ENCODE assay signal across 20 cellular contexts in the genomic region with DNA sequence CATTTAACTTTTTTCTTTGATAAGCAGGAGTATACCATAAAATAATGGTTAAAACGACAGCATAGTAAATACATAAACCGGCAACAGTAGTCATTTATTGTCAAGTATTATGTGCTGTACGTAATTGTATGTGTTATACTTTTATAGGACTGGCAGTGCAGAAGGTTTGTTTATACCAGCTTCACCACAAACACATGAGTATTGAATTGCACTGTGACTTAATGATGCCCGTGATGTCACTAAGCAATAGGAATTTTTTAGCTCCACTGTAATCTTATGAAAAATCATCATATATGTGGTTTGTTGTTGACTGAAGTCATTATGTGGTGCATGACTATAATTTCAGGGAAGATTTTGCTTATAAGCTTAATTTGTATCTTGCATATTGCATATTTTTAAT.
"Had no signal": no experiment of that assay in that cellular context is flagged by ENCODE, and none has a peak within 500 bp of the region (broad histone marks: within the 10 kb centered on the region; RNA-seq: fewer than 3 reads in every experiment).

No MANE protein-coding gene starts in this region.

- H3K27me3 ChIP-seq: colonic mucosa, esophagus squamous epithelium, foreskin keratinocyte, gastroesophageal sphincter, heart right ventricle, left lung had no signal

- H3K4me3 ChIP-seq: colonic mucosa, esophagus squamous epithelium, gastroesophageal sphincter, heart right ventricle, left lung, lower lobe of right lung, mucosa of descending colon had no signal

- H3K27ac ChIP-seq: colonic mucosa, epithelial cell of prostate, esophagus squamous epithelium, foreskin keratinocyte, gastroesophageal sphincter, heart right ventricle, left lung, lower lobe of right lung had no signal

- ATAC-seq: effector memory CD8-positive, alpha-beta T cell; esophagus mucosa; foreskin keratinocyte; gastroesophageal sphincter; heart right ventricle; left cardiac atrium; left lung; left ventricle myocardium superior; lower lobe of right lung; mucosa of descending colon had no signal

- H3K4me1 ChIP-seq: colonic mucosa, esophagus squamous epithelium, foreskin keratinocyte, gastroesophageal sphincter, heart right ventricle, left lung, lower lobe of right lung had no signal

- H3K36me3 ChIP-seq: colonic mucosa, esophagus squamous epithelium, gastroesophageal sphincter, heart right ventricle, left lung, lower lobe of right lung had no signal

- H3K9me3 ChIP-seq: colonic mucosa, esophagus squamous epithelium, gastroesophageal sphincter, left lung, lower lobe of right lung, mucosa of descending colon had no signal

- DNase-seq: colonic mucosa; cortex of kidney; effector CD8-positive, alpha-beta T cell; effector memory CD8-positive, alpha-beta T cell; endodermal cell; erythroblast; esophagus squamous epithelium; foreskin keratinocyte; heart right ventricle; hippocampal formation; left cardiac atrium; left lung; left ventricle myocardium superior; lower lobe of right lung; mesenchymal stem cell; mucosa of descending colon; naive B cell had no signal
